ENCODE assay signal across 18 cellular contexts in genomic region chr10:84546609-84547008, GRCh38.
A peak's percentile ranks its signal among the peaks of the same experiment; 100 is the strongest.
DNase-seq lines count a peak whose midpoint lies in the region; ATAC-seq and TF ChIP-seq lines count a peak whose summit lies in the region.
"Had no signal": no experiment of that assay in that cellular context is flagged by ENCODE, and none has a peak within 500 bp of the region (broad histone marks: within the 10 kb centered on the region; RNA-seq: fewer than 3 reads in every experiment).

No MANE protein-coding gene starts in this region.

- ATAC-seq in lower lobe of right lung (peak; percentile 85 to 90), upper lobe of left lung (ENCODE audit: low FRiP score in 2 of 2) (peak; percentile 23 to 73), GM18867 (IDR thresholded peaks at IDR 0.05; ENCODE audit: unreplicated experiment) (no peak)
- ATAC-seq in activated CD8-positive, alpha-beta T cell treated with anti-CD3 and anti-CD28 coated beads, Interleukin-2, amount 10 ng/mL, durations not matched to agents 7 days and 5 days = no peak
- ATAC-seq: GM12878 had no signal

- TF ChIP-seq POLR2A in upper lobe of left lung (IDR thresholded peaks at IDR 0.05) = no peak

- POLR2A ChIA-PET in activated CD8-positive, alpha-beta T cell treated with anti-CD3 and anti-CD28 coated beads, Interleukin-2, amount 10 ng/mL, durations not matched to agents 7 days and 5 days (lab: Charles Lee) = no interaction called here

- no peaks in the 10 kb centered on the region for H3K36me3 Mint-ChIP-seq in activated CD8-positive, alpha-beta T cell treated with anti-CD3 and anti-CD28 coated beads, Interleukin-2, amount 10 ng/mL, durations not matched to agents 7 days and 5 days (ENCODE audit: low read depth)
- H3K36me3 Mint-ChIP-seq: CD14-positive monocyte; CD4-positive, alpha-beta memory T cell had no signal

- no peaks in the 10 kb centered on the region for H3K4me1 Mint-ChIP-seq in activated CD8-positive, alpha-beta T cell treated with anti-CD3 and anti-CD28 coated beads, Interleukin-2, amount 10 ng/mL, durations not matched to agents 7 days and 5 days (ENCODE audit: low read depth)
- H3K4me1 Mint-ChIP-seq: CD14-positive monocyte had no signal

- no peak for TF ChIP-seq CTCF in lower lobe of right lung (IDR thresholded peaks at IDR 0.05)
- TF ChIP-seq CTCF in upper lobe of left lung (IDR thresholded peaks at IDR 0.05) = no peak

- H3K9me3 ChIP-seq in lower lobe of right lung (no peaks in the 10 kb centered on the region), upper lobe of left lung (no peaks in the 10 kb centered on the region)
- H3K9me3 ChIP-seq: BLaER1 had no signal

- H3K4me1 ChIP-seq in lower lobe of right lung (peaks cover 5% of the 10 kb centered on the region), upper lobe of left lung (peaks cover 0 to 4% (median 0%) of the 10 kb centered on the region in 4 donors)

- H3K9me3 Mint-ChIP-seq in activated CD8-positive, alpha-beta T cell treated with anti-CD3 and anti-CD28 coated beads, Interleukin-2, amount 10 ng/mL, durations not matched to agents 7 days and 5 days (ENCODE audit: insufficient read depth) = no peaks in the 10 kb centered on the region
- H3K9me3 Mint-ChIP-seq: CD14-positive monocyte; CD4-positive, alpha-beta memory T cell had no signal

- H3K27me3 ChIP-seq in lower lobe of right lung (ENCODE audit: low read depth) (peaks cover 29% of the 10 kb centered on the region), upper lobe of left lung (no peaks in the 10 kb centered on the region)
- H3K27me3 ChIP-seq: BLaER1 had no signal

- H3K4me3 Mint-ChIP-seq in activated CD8-positive, alpha-beta T cell treated with anti-CD3 and anti-CD28 coated beads, Interleukin-2, amount 10 ng/mL, durations not matched to agents 7 days and 5 days = no peak overlapping the region
- H3K4me3 Mint-ChIP-seq: CD14-positive monocyte; CD4-positive, alpha-beta memory T cell had no signal

- 54 to 64% methylated on average over 8 of the region's 8 CpGs for WGBS in upper lobe of left lung, 2 donors

- CTCF ChIA-PET in activated CD8-positive, alpha-beta T cell treated with anti-CD3 and anti-CD28 coated beads, Interleukin-2, amount 10 ng/mL, durations not matched to agents 7 days and 5 days (lab: Charles Lee) = interaction anchor here (7.7 kb wide), 1 partner anchor 9 kb away, joined by 47 read pairs; no protein-coding TSS in a partner anchor

- H3K27me3 Mint-ChIP-seq in activated CD8-positive, alpha-beta T cell treated with anti-CD3 and anti-CD28 coated beads, Interleukin-2, amount 10 ng/mL, durations not matched to agents 7 days and 5 days (ENCODE audit: low read depth) = peaks cover 13% of the 10 kb centered on the region

- TF ChIP-seq EP300 in upper lobe of left lung (IDR thresholded peaks at IDR 0.05) = peak in 1 of 4 donors; percentile 42

- no peak overlapping the region for H3K4me3 ChIP-seq in lower lobe of right lung
- H3K4me3 ChIP-seq in upper lobe of left lung = no peak overlapping the region
- H3K4me3 ChIP-seq: BLaER1, GM12878, GM23248 had no signal

- intact Hi-C loops in lower lobe of right lung (cut with DNase I) = no loop called here

- DNase-seq in NCI-H345 (lab: John Stamatoyannopoulos, UW) (peak; percentile 36), NCI-H345 treated with DMSO at 0.1 percent for 48 hours (lab: John Stamatoyannopoulos, UW; ENCODE audit: unreplicated experiment) (no peak), lower lobe of right lung (peak; percentile 65), upper lobe of left lung (peak in 1 of 2 donors; percentile 81), NCI-H146 treated with DMSO at 0.1 percent for 48 hours (lab: John Stamatoyannopoulos, UW; ENCODE audit: unreplicated experiment) (no peak)
- DNase-seq in activated CD8-positive, alpha-beta T cell treated with anti-CD3 and anti-CD28 coated beads, Interleukin-2, amount 10 ng/mL, durations not matched to agents 7 days and 5 days = no peak
- DNase-seq: 8988T; CD4-positive, alpha-beta memory T cell; DMS153; DND-41; EL; GM23248; HCEC 1CT had no signal

- H3K27ac Mint-ChIP-seq in activated CD8-positive, alpha-beta T cell treated with anti-CD3 and anti-CD28 coated beads, Interleukin-2, amount 10 ng/mL, durations not matched to agents 7 days and 5 days = no peak overlapping the region
- H3K27ac Mint-ChIP-seq: CD14-positive monocyte; CD4-positive, alpha-beta memory T cell had no signal

- H3K36me3 ChIP-seq in lower lobe of right lung (no peaks in the 10 kb centered on the region), upper lobe of left lung (no peaks in the 10 kb centered on the region)
- H3K36me3 ChIP-seq: BLaER1 had no signal

- H3K27ac ChIP-seq in lower lobe of right lung (no peak overlapping the region), upper lobe of left lung (no peak overlapping the region)
- H3K27ac ChIP-seq: BLaER1, GM23248, HL-60 had no signal

Comparison
In these comparisons a context has a peak if more than half of its experiments do, and no peak if none do; other contexts are left out.
1. DNase-seq: peak in NCI-H345 (single experiment) and lower lobe of right lung (single experiment); none in NCI-H345 treated with DMSO at 0.1 percent for 48 hours (single experiment), NCI-H146 treated with DMSO at 0.1 percent for 48 hours (single experiment) and activated CD8-positive, alpha-beta T cell treated with anti-CD3 and anti-CD28 coated beads, Interleukin-2, amount 10 ng/mL, durations not matched to agents 7 days and 5 days (single experiment).
2. ATAC-seq: peak in lower lobe of right lung (2 of 2) and upper lobe of left lung (2 of 2); none in GM18867 (single experiment) and activated CD8-positive, alpha-beta T cell treated with anti-CD3 and anti-CD28 coated beads, Interleukin-2, amount 10 ng/mL, durations not matched to agents 7 days and 5 days (single experiment).